ENCODE assay signal across 10 cellular contexts in genomic region chr14:68975667-68976066, GRCh38. TPM values are rescaled to one million over a fixed set of nuclear protein-coding genes. Genes with fewer than 3 reads are reported as not detected.
DNase-seq lines count a peak whose midpoint lies in the region; ATAC-seq and TF ChIP-seq lines count a peak whose summit lies in the region.
"Had no signal": no experiment of that assay in that cellular context is flagged by ENCODE, and none has a peak within 500 bp of the region (broad histone marks: within the 10 kb centered on the region; RNA-seq: fewer than 3 reads in every experiment).

No MANE protein-coding gene starts in this region.

- peak overlapping the region; percentile 97 for H3K27ac ChIP-seq in brain microvascular endothelial cell
- no peak overlapping the region for H3K27ac ChIP-seq in CD8-positive, alpha-beta memory T cell (ENCODE audit: low read depth, low read length)

- H3K4me3 ChIP-seq in brain microvascular endothelial cell (ENCODE audit: low read depth, low read length) = peak overlapping the region; percentile 96
- no peak overlapping the region for H3K4me3 ChIP-seq in CD8-positive, alpha-beta memory T cell (ENCODE audit: low read length)

- no peaks in the 10 kb centered on the region for H3K9me3 ChIP-seq in CD8-positive, alpha-beta memory T cell (ENCODE audit: low read length)

- ATAC-seq in activated CD8-positive, alpha-beta T cell treated with anti-CD3 and anti-CD28 coated beads for 36 hours = no peak
- no peak for ATAC-seq in activated CD8-positive, alpha-beta T cell treated with anti-CD3 and anti-CD28 coated beads, Interleukin-2, amount 10 ng/mL, durations not matched to agents 7 days and 5 days

- peaks cover 64% of the 10 kb centered on the region for H3K36me3 Mint-ChIP-seq in activated CD8-positive, alpha-beta T cell treated with anti-CD3 and anti-CD28 coated beads for 36 hours (ENCODE audit: low read depth)
- H3K36me3 Mint-ChIP-seq in activated CD8-positive, alpha-beta T cell treated with anti-CD3 and anti-CD28 coated beads, Interleukin-2, amount 10 ng/mL, durations not matched to agents 7 days and 5 days (ENCODE audit: low read depth) = peaks cover 61% of the 10 kb centered on the region
- peaks cover 32% of the 10 kb centered on the region for H3K36me3 Mint-ChIP-seq in type B pancreatic cell
- peaks cover 0 to 3% (median 0%) of the 10 kb centered on the region in 3 donors for H3K36me3 Mint-ChIP-seq in CD8-positive, alpha-beta memory T cell

- H3K36me3 ChIP-seq in brain microvascular endothelial cell (replicated peaks) = peaks cover 72% of the 10 kb centered on the region
- no peaks in the 10 kb centered on the region for H3K36me3 ChIP-seq in CD8-positive, alpha-beta memory T cell (ENCODE audit: insufficient read depth, low read length)

- no peak for DNase-seq in activated CD8-positive, alpha-beta T cell treated with anti-CD3 and anti-CD28 coated beads for 36 hours
- no peak for DNase-seq in activated CD8-positive, alpha-beta T cell treated with anti-CD3 and anti-CD28 coated beads, Interleukin-2, amount 10 ng/mL, durations not matched to agents 7 days and 5 days
- DNase-seq in brain microvascular endothelial cell (peak; percentile 83), kidney tubule cell (ENCODE audit: low spot score) (peak; percentile 73), type B pancreatic cell (ENCODE audit: extremely low spot score, unreplicated experiment) (no peak), SIG-M5 treated with dmso at 0.1 percent for 504 hours (lab: John Stamatoyannopoulos, UW; ENCODE audit: unreplicated experiment) (no peak)
- no peak for DNase-seq in stimulated activated CD4-positive, alpha-beta T cell treated with anti-CD3 and anti-CD28 coated beads, Interleukin-4, amount 100 ng/mL, for 4 hours
- DNase-seq in CD8-positive, alpha-beta memory T cell = no peak
- DNase-seq: activated CD4-positive, alpha-beta memory T cell treated with anti-CD3 and anti-CD28 coated beads for 36 hours; NCI-H510A treated with DMSO at 0.1 percent for 48 hours had no signal

- TF ChIP-seq CTCF in activated CD8-positive, alpha-beta T cell treated with anti-CD3 and anti-CD28 coated beads for 36 hours (IDR thresholded peaks at IDR 0.05) = no peak
- TF ChIP-seq CTCF in brain microvascular endothelial cell (IDR thresholded peaks at IDR 0.05; ENCODE audit: low read depth, low read length, missing control alignments) (no peak), type B pancreatic cell (conservative IDR thresholded peaks at IDR 0.05) (no peak)

- CTCF ChIA-PET in activated CD8-positive, alpha-beta T cell treated with anti-CD3 and anti-CD28 coated beads for 36 hours (lab: Charles Lee) = interaction anchor here (0.7 to 3.2 kb wide), 5 partner anchors 11 to 112 kb away, joined by 3 to 19 read pairs (median 3); no protein-coding TSS in a partner anchor
- CTCF ChIA-PET in activated CD8-positive, alpha-beta T cell treated with anti-CD3 and anti-CD28 coated beads, Interleukin-2, amount 10 ng/mL, durations not matched to agents 7 days and 5 days (lab: Charles Lee) = interaction anchor here (0.8 to 1.1 kb wide), 3 partner anchors 38 to 64 kb away, joined by 3 read pairs; no protein-coding TSS in a partner anchor
- CTCF ChIA-PET in CD8-positive, alpha-beta memory T cell (lab: Charles Lee) = interaction anchor here (0.6 to 1.2 kb wide), 2 partner anchors 10 to 26 kb away, joined by 3 read pairs; no protein-coding TSS in a partner anchor

- intact Hi-C loops in activated CD8-positive, alpha-beta T cell treated with anti-CD3 and anti-CD28 coated beads for 36 hours (cut with micrococcal nuclease) = no loop called here

- peaks cover 21% of the 10 kb centered on the region for H3K9me3 Mint-ChIP-seq in activated CD8-positive, alpha-beta T cell treated with anti-CD3 and anti-CD28 coated beads for 36 hours
- peaks cover 11% of the 10 kb centered on the region for H3K9me3 Mint-ChIP-seq in activated CD8-positive, alpha-beta T cell treated with anti-CD3 and anti-CD28 coated beads, Interleukin-2, amount 10 ng/mL, durations not matched to agents 7 days and 5 days (ENCODE audit: insufficient read depth)
- H3K9me3 Mint-ChIP-seq in type B pancreatic cell = no peaks in the 10 kb centered on the region
- H3K9me3 Mint-ChIP-seq in CD8-positive, alpha-beta memory T cell = peaks cover 0 to 2% (median 0%) of the 10 kb centered on the region in 5 donors

- H3K4me3 Mint-ChIP-seq in activated CD8-positive, alpha-beta T cell treated with anti-CD3 and anti-CD28 coated beads for 36 hours = peak overlapping the region; percentile 83
- no peak overlapping the region for H3K4me3 Mint-ChIP-seq in activated CD8-positive, alpha-beta T cell treated with anti-CD3 and anti-CD28 coated beads, Interleukin-2, amount 10 ng/mL, durations not matched to agents 7 days and 5 days
- peak overlapping the region; percentile 89 for H3K4me3 Mint-ChIP-seq in type B pancreatic cell
- H3K4me3 Mint-ChIP-seq in CD8-positive, alpha-beta memory T cell = peak overlapping the region in 1 of 7 donors; percentile 42
- H3K4me3 Mint-ChIP-seq: activated CD4-positive, alpha-beta memory T cell treated with anti-CD3 and anti-CD28 coated beads for 36 hours had no signal

- in situ Hi-C loops in brain microvascular endothelial cell (cut with HindIII; ENCODE audit: low pct_ligation_motif_present, low sequenced_read_pairs) = no loop called here

- H3K27me3 ChIP-seq in brain microvascular endothelial cell (replicated peaks) = no peaks in the 10 kb centered on the region
- H3K27me3 ChIP-seq in CD8-positive, alpha-beta memory T cell (ENCODE audit: insufficient read depth, low read length, poor library complexity, severe bottlenecking) = no peaks in the 10 kb centered on the region

- peak overlapping the region; percentile 89 for H3K27ac Mint-ChIP-seq in activated CD8-positive, alpha-beta T cell treated with anti-CD3 and anti-CD28 coated beads for 36 hours
- H3K27ac Mint-ChIP-seq in activated CD8-positive, alpha-beta T cell treated with anti-CD3 and anti-CD28 coated beads, Interleukin-2, amount 10 ng/mL, durations not matched to agents 7 days and 5 days = no peak overlapping the region
- H3K27ac Mint-ChIP-seq in type B pancreatic cell = peak overlapping the region; percentile 86
- H3K27ac Mint-ChIP-seq in CD8-positive, alpha-beta memory T cell = peak overlapping the region in 4 of 8 donors; percentile 78 to 95 (median 86)
- H3K27ac Mint-ChIP-seq: activated CD4-positive, alpha-beta memory T cell treated with anti-CD3 and anti-CD28 coated beads for 36 hours had no signal

- POLR2A ChIA-PET in activated CD8-positive, alpha-beta T cell treated with anti-CD3 and anti-CD28 coated beads for 36 hours (lab: Charles Lee) = interaction anchor here (3.9 kb wide), 1 partner anchor 20 kb away, joined by 20 read pairs; no protein-coding TSS in a partner anchor
- POLR2A ChIA-PET in activated CD8-positive, alpha-beta T cell treated with anti-CD3 and anti-CD28 coated beads, Interleukin-2, amount 10 ng/mL, durations not matched to agents 7 days and 5 days (lab: Charles Lee) = interaction anchor here (1.2 kb wide), 1 partner anchor 30 kb away, joined by 3 read pairs; no protein-coding TSS in a partner anchor
- POLR2A ChIA-PET in CD8-positive, alpha-beta memory T cell (lab: Charles Lee) = no interaction called here

- peaks cover 40% of the 10 kb centered on the region for H3K4me1 ChIP-seq in CD8-positive, alpha-beta memory T cell (ENCODE audit: insufficient read depth, low read length)

- H3K27me3 Mint-ChIP-seq in activated CD8-positive, alpha-beta T cell treated with anti-CD3 and anti-CD28 coated beads for 36 hours = no peaks in the 10 kb centered on the region
- peaks cover 8% of the 10 kb centered on the region for H3K27me3 Mint-ChIP-seq in activated CD8-positive, alpha-beta T cell treated with anti-CD3 and anti-CD28 coated beads, Interleukin-2, amount 10 ng/mL, durations not matched to agents 7 days and 5 days (ENCODE audit: low read depth)
- no peaks in the 10 kb centered on the region for H3K27me3 Mint-ChIP-seq in type B pancreatic cell
- H3K27me3 Mint-ChIP-seq in CD8-positive, alpha-beta memory T cell = peaks cover 7 to 9% of the 10 kb centered on the region in 2 donors

- peaks cover 60% of the 10 kb centered on the region for H3K4me1 Mint-ChIP-seq in activated CD8-positive, alpha-beta T cell treated with anti-CD3 and anti-CD28 coated beads for 36 hours (ENCODE audit: low read depth)
- peaks cover 57% of the 10 kb centered on the region for H3K4me1 Mint-ChIP-seq in activated CD8-positive, alpha-beta T cell treated with anti-CD3 and anti-CD28 coated beads, Interleukin-2, amount 10 ng/mL, durations not matched to agents 7 days and 5 days (ENCODE audit: low read depth)
- peaks cover 55% of the 10 kb centered on the region for H3K4me1 Mint-ChIP-seq in type B pancreatic cell (ENCODE audit: unreplicated experiment)
- peaks cover 46 to 57% (median 52%) of the 10 kb centered on the region in 3 donors for H3K4me1 Mint-ChIP-seq in CD8-positive, alpha-beta memory T cell

RNA-seq across cellular contexts. Expression of gene ACTN1, which starts 3.4 kb away (rescaled TPM):
- 100 to 1,000 TPM; 214 TPM for total RNA-seq in activated CD8-positive, alpha-beta T cell treated with anti-CD3 and anti-CD28 coated beads for 36 hours
- 10 to 100 TPM; 51.4 to 56.1 TPM for total RNA-seq in activated CD8-positive, alpha-beta T cell treated with anti-CD3 and anti-CD28 coated beads, Interleukin-2, amount 10 ng/mL, durations not matched to agents 7 days and 5 days
- total RNA-seq in type B pancreatic cell (ENCODE audit: low replicate concordance) = 128 and 176 TPM in 2 replicates
- total RNA-seq in CD8-positive, alpha-beta memory T cell = 10 to 100 TPM; 52.7 to 53.3 TPM
- polyA plus RNA-seq in CD8-positive, alpha-beta memory T cell = 47.4 TPM

Comparison
In these comparisons a context has a peak if more than half of its experiments do, and no peak if none do; other contexts are left out.
1. DNase-seq: peak in brain microvascular endothelial cell (single experiment) and kidney tubule cell (single experiment); none in activated CD8-positive, alpha-beta T cell treated with anti-CD3 and anti-CD28 coated beads for 36 hours (single experiment), activated CD8-positive, alpha-beta T cell treated with anti-CD3 and anti-CD28 coated beads, Interleukin-2, amount 10 ng/mL, durations not matched to agents 7 days and 5 days (single experiment), type B pancreatic cell (single experiment), stimulated activated CD4-positive, alpha-beta T cell treated with anti-CD3 and anti-CD28 coated beads, Interleukin-4, amount 100 ng/mL, for 4 hours (0 of 2), CD8-positive, alpha-beta memory T cell (0 of 5) and SIG-M5 treated with dmso at 0.1 percent for 504 hours (single experiment).